Comparison of ENCODE assay signal across 10 cellular contexts in genomic region chr1:206582537-206583460, GRCh38. TPM values are rescaled to one million over a fixed set of nuclear protein-coding genes. Genes with fewer than 3 reads are reported as not detected.
A peak's percentile ranks its signal among the peaks of the same experiment; 100 is the strongest.
DNase-seq lines count a peak whose midpoint lies in the region; ATAC-seq and TF ChIP-seq lines count a peak whose summit lies in the region.
"Had no signal": no experiment of that assay in that cellular context is flagged by ENCODE, and none has a peak within 500 bp of the region (broad histone marks: within the 10 kb centered on the region; RNA-seq: fewer than 3 reads in every experiment).

No MANE protein-coding gene starts in this region.

- WGBS in endodermal cell (ENCODE audit: insufficient coverage in 1 of 2, insufficient read length in 1 of 2), 2 experiments, result 91 to 92% methylated on average over 13 to 19 of the region's 19 CpGs

- no peaks in the 10 kb centered on the region for H3K4me1 ChIP-seq in endodermal cell (ENCODE audit: control insufficient read depth, insufficient read depth, low read length)
- H3K4me1 ChIP-seq: Caco-2 had no signal

- DNase-seq in H7 (peak; percentile 51), endodermal cell (no peak), type B pancreatic cell (ENCODE audit: extremely low spot score, unreplicated experiment) (no peak), nephron progenitor cell (no peak), COLO668 (lab: John Stamatoyannopoulos, UW; ENCODE audit: unreplicated experiment) (no peak)
- DNase-seq in activated CD4-positive, alpha-beta T cell treated with anti-CD3 and anti-CD28 coated beads, Interleukin-2, amount 50 U/mL, for 4 hours, result peak; percentile 50 to 57
- DNase-seq in stimulated activated CD4-positive, alpha-beta T cell treated with anti-CD3 and anti-CD28 coated beads, Interleukin-2, amount 100 ng/mL, for 4 hours (ENCODE audit: low read depth), result peak; percentile 62

- H3K4me1 Mint-ChIP-seq in endodermal cell, result peaks cover 3% of the 10 kb centered on the region
- H3K4me1 Mint-ChIP-seq in type B pancreatic cell (ENCODE audit: unreplicated experiment), result peaks cover 11% of the 10 kb centered on the region
- peaks cover 19% of the 10 kb centered on the region for H3K4me1 Mint-ChIP-seq in nephron progenitor cell

- TF ChIP-seq CTCF in endodermal cell (conservative IDR thresholded peaks at IDR 0.05), result no peak
- no peak for TF ChIP-seq CTCF in type B pancreatic cell (conservative IDR thresholded peaks at IDR 0.05)
- no peak for TF ChIP-seq CTCF in nephron progenitor cell (IDR thresholded peaks at IDR 0.05)

- no peak for ATAC-seq in GM18858 (IDR thresholded peaks at IDR 0.05; ENCODE audit: unreplicated experiment)

- H3K9me3 ChIP-seq in endodermal cell (ENCODE audit: control insufficient read depth, low read length), result no peaks in the 10 kb centered on the region
- H3K9me3 ChIP-seq: Caco-2, tibial artery had no signal

- peak overlapping the region; percentile 5 for H3K27ac Mint-ChIP-seq in endodermal cell
- no peak overlapping the region for H3K27ac Mint-ChIP-seq in type B pancreatic cell
- no peak overlapping the region for H3K27ac Mint-ChIP-seq in nephron progenitor cell

- H3K9me3 Mint-ChIP-seq in endodermal cell, result no peaks in the 10 kb centered on the region
- no peaks in the 10 kb centered on the region for H3K9me3 Mint-ChIP-seq in type B pancreatic cell
- no peaks in the 10 kb centered on the region for H3K9me3 Mint-ChIP-seq in nephron progenitor cell

- H3K36me3 ChIP-seq in H7 (replicated peaks; ENCODE audit: control insufficient read depth, insufficient read depth, low read length) (no peaks in the 10 kb centered on the region), endodermal cell (ENCODE audit: control insufficient read depth, insufficient read depth, low read length) (no peaks in the 10 kb centered on the region)

- H3K27me3 Mint-ChIP-seq in endodermal cell (ENCODE audit: insufficient read depth), result no peaks in the 10 kb centered on the region
- peaks cover 6% of the 10 kb centered on the region for H3K27me3 Mint-ChIP-seq in type B pancreatic cell
- peaks cover 5% of the 10 kb centered on the region for H3K27me3 Mint-ChIP-seq in nephron progenitor cell (ENCODE audit: low read depth, poor library complexity)

- H3K4me3 Mint-ChIP-seq in endodermal cell (no peak overlapping the region), type B pancreatic cell (no peak overlapping the region), nephron progenitor cell (no peak overlapping the region)

- H3K4me3 ChIP-seq in H7 (ENCODE audit: insufficient read depth, low read depth, low read length), result no peak overlapping the region
- H3K4me3 ChIP-seq in endodermal cell (ENCODE audit: low read length), result no peak overlapping the region
- H3K4me3 ChIP-seq: tibial artery had no signal

- no peak overlapping the region for H3K27ac ChIP-seq in endodermal cell (ENCODE audit: low read depth, low read length)
- H3K27ac ChIP-seq: tibial artery had no signal

- no peaks in the 10 kb centered on the region; the same call in 1 of the 2 replicates for H3K27me3 ChIP-seq in H7 (ENCODE audit: control insufficient read depth, insufficient read depth, low read length)
- H3K27me3 ChIP-seq in endodermal cell (ENCODE audit: control insufficient read depth, insufficient read depth, low read length, poor library complexity, severe bottlenecking), result no peaks in the 10 kb centered on the region
- H3K27me3 ChIP-seq: tibial artery had no signal

- H3K36me3 Mint-ChIP-seq in endodermal cell (ENCODE audit: low read depth) (peaks cover 2% of the 10 kb centered on the region), type B pancreatic cell (no peaks in the 10 kb centered on the region), nephron progenitor cell (ENCODE audit: low read depth) (peaks cover 11% of the 10 kb centered on the region)

- H3K9ac ChIP-seq in endodermal cell (ENCODE audit: extremely low read depth, low read length, poor library complexity, severe bottlenecking), result no peak overlapping the region

RNA-seq across cellular contexts. Expression of gene EIF2D, which starts 29.5 kb away (rescaled TPM):
- total RNA-seq in H7 (2014; rRNA removed; shearing (Covaris generic)), result 77.3 and 106 TPM in 2 replicates
- total RNA-seq in endodermal cell (10 to 100 TPM; 38.3 to 41.9 TPM), type B pancreatic cell (ENCODE audit: low replicate concordance) (38.2 and 45.7 TPM in 2 replicates)
- 47.9 TPM for polyA plus RNA-seq in endodermal cell (2013, experiment 1 of 2)
- polyA plus RNA-seq in endodermal cell (2013, experiment 2 of 2), result 42.1 TPM

RNA-seq across cellular contexts. Expression of gene DYRK3, which starts 52.5 kb away (rescaled TPM):
- 28.3 and 28.4 TPM in 2 replicates for total RNA-seq in H7 (2014; rRNA removed; shearing (Covaris generic))
- total RNA-seq in endodermal cell (10 to 100 TPM in 1 of 2 donors, 1 to 10 TPM in 1; 9.0 to 13.5 TPM), type B pancreatic cell (ENCODE audit: low replicate concordance) (1.0 and 7.2 TPM in 2 replicates)
- polyA plus RNA-seq in endodermal cell (2013, experiment 1 of 2), result 10.0 TPM
- polyA plus RNA-seq in endodermal cell (2013, experiment 2 of 2), result 10.5 TPM
- total RNA-seq: Caco-2 had no signal

Comparison
In these comparisons a context has a peak if more than half of its experiments do, and no peak if none do; other contexts are left out.
1. DNase-seq: peak in H7 (single experiment), activated CD4-positive, alpha-beta T cell treated with anti-CD3 and anti-CD28 coated beads, Interleukin-2, amount 50 U/mL, for 4 hours (2 of 2) and stimulated activated CD4-positive, alpha-beta T cell treated with anti-CD3 and anti-CD28 coated beads, Interleukin-2, amount 100 ng/mL, for 4 hours (single experiment); none in endodermal cell (single experiment), type B pancreatic cell (single experiment), nephron progenitor cell (single experiment) and COLO668 (single experiment).